Comparison of ENCODE assay signal across 13 cellular contexts in the genomic region with DNA sequence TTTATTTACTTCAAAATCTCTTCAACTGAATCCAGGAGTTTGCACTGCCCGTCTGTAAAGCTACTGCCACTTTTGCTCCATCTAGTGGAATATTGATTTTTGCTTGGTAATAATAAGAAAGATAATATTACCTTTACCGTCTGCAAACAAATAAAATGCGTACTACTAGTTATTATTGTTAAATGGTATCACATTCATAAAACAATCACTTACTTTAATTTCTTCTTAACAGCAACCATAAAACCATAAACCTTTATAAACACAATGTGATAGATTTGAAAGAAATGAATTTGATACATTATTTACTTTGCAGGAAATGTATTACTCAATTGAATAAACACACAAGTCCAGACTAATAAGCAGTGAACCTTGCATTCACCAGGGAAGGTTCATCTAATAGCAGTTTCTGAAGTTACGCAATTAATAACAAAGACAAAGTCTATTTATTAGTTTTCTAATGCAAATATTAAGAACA. TPM values are rescaled to one million over a fixed set of nuclear protein-coding genes. Genes with fewer than 3 reads are reported as not detected.
DNase-seq lines count a peak whose midpoint lies in the region; ATAC-seq and TF ChIP-seq lines count a peak whose summit lies in the region.
"Had no signal": no experiment of that assay in that cellular context is flagged by ENCODE, and none has a peak within 500 bp of the region (broad histone marks: within the 10 kb centered on the region; RNA-seq: fewer than 3 reads in every experiment).

No MANE protein-coding gene starts in this region.

- H2AFZ ChIP-seq in mesenchymal stem cell (ENCODE audit: low read depth, low read length) (no peak overlapping the region), H9 (ENCODE audit: low read length) (no peak overlapping the region)

- H3K79me2 ChIP-seq in H9 (ENCODE audit: insufficient read depth, low read length), result no peaks in the 10 kb centered on the region

- H4K20me1 ChIP-seq in H9 (ENCODE audit: control insufficient read depth, insufficient read depth, insufficient read length), result no peaks in the 10 kb centered on the region

- H3K79me1 ChIP-seq in mesenchymal stem cell (replicated peaks; ENCODE audit: low read length, poor library complexity, severe bottlenecking), result no peaks in the 10 kb centered on the region
- H3K79me1 ChIP-seq in H9 (ENCODE audit: insufficient read depth, low read depth, low read length, poor library complexity, severe bottlenecking), result no peaks in the 10 kb centered on the region

- no peak overlapping the region for H4K8ac ChIP-seq in mesenchymal stem cell (ENCODE audit: low read length)
- H4K8ac ChIP-seq in H9 (replicated peaks; ENCODE audit: insufficient read length, low read depth, low read length), result no peak overlapping the region

- no peak overlapping the region for H3K56ac ChIP-seq in H9 (ENCODE audit: insufficient read length, low read depth, low read length)

- WGBS in mesenchymal stem cell, result no CpG with 5 or more reads among the region's 4 CpGs
- WGBS in H9 (ENCODE audit: extremely low coverage, insufficient read length, low lambda C conversion rate), result no CpG with 5 or more reads among the region's 4 CpGs

- no peak overlapping the region for H3K27ac ChIP-seq in mesenchymal stem cell (ENCODE audit: low read length, poor library complexity, severe bottlenecking)
- no peak overlapping the region for H3K27ac ChIP-seq in H9 (ENCODE audit: insufficient read length, low read depth, low read length)
- H3K27ac ChIP-seq: SJCRH30 had no signal

- H3K9me3 ChIP-seq in mesenchymal stem cell (ENCODE audit: control insufficient read depth, low read length), result no peaks in the 10 kb centered on the region
- H3K9me3 ChIP-seq in H9 (ENCODE audit: control insufficient read depth, low read depth, low read length), result no peaks in the 10 kb centered on the region
- H3K9me3 ChIP-seq: mucosa of descending colon, SJCRH30 had no signal

- ATAC-seq in GM19467 (IDR thresholded peaks at IDR 0.05; ENCODE audit: unreplicated experiment), result no peak
- ATAC-seq: mucosa of descending colon had no signal

- H4K5ac ChIP-seq in H9 (ENCODE audit: insufficient read length, low read depth, low read length), result no peak overlapping the region

- no peaks in the 10 kb centered on the region for H3K23me2 ChIP-seq in H9 (ENCODE audit: insufficient read length, low read depth, low read length, poor library complexity, severe bottlenecking)

- no peaks in the 10 kb centered on the region for H3K4me1 ChIP-seq in mesenchymal stem cell (ENCODE audit: control insufficient read depth, insufficient read depth, low read depth, low read length)
- no peaks in the 10 kb centered on the region for H3K4me1 ChIP-seq in H9 (ENCODE audit: insufficient read depth, low read length)
- H3K4me1 ChIP-seq: SJCRH30 had no signal

- H3K27me3 Mint-ChIP-seq in chondrocyte (ENCODE audit: low read depth), result no peaks in the 10 kb centered on the region
- H3K27me3 Mint-ChIP-seq in H9 (ENCODE audit: low read depth), result no peaks in the 10 kb centered on the region
- H3K27me3 Mint-ChIP-seq: activated CD4-positive, alpha-beta T cell treated with anti-CD3 and anti-CD28 coated beads, Interleukin-2, amount 10 ng/mL, durations not matched to agents 7 days and 5 days had no signal

- H3K9ac ChIP-seq in mesenchymal stem cell (ENCODE audit: low read length), result peak overlapping the region; percentile 88
- H3K9ac ChIP-seq in H9 (ENCODE audit: extremely low read depth, insufficient read length, low read length), result no peak overlapping the region

- DNase-seq in DMS153 treated with DMSO at 0.1 percent for 48 hours (lab: John Stamatoyannopoulos, UW; ENCODE audit: unreplicated experiment) (peak; percentile 39), NCI-H146 treated with DMSO at 0.1 percent for 48 hours (lab: John Stamatoyannopoulos, UW; ENCODE audit: unreplicated experiment) (peak; percentile 85), chondrocyte (ENCODE audit: low spot score) (no peak), mesenchymal stem cell (peak; percentile 15), retina (no peak), H9 (no peak)
- DNase-seq in effector CD8-positive, alpha-beta T cell (lab: John Stamatoyannopoulos, UW), result no peak
- DNase-seq: activated CD4-positive, alpha-beta T cell treated with anti-CD3 and anti-CD28 coated beads, Interleukin-2, amount 10 ng/mL, durations not matched to agents 7 days and 5 days; KG1; mucosa of descending colon; SJCRH30; substantia nigra had no signal

- H2AK5ac ChIP-seq in mesenchymal stem cell (ENCODE audit: low read length, severe bottlenecking) (no peak overlapping the region), H9 (ENCODE audit: insufficient read length, low read length) (no peak overlapping the region)

- H2BK15ac ChIP-seq in mesenchymal stem cell (ENCODE audit: low read depth, poor library complexity, severe bottlenecking) (no peak overlapping the region), H9 (ENCODE audit: low read depth, low read length) (no peak overlapping the region)

- no peaks in the 10 kb centered on the region for H3K36me3 Mint-ChIP-seq in chondrocyte (ENCODE audit: low read depth)
- no peaks in the 10 kb centered on the region for H3K36me3 Mint-ChIP-seq in H9 (ENCODE audit: insufficient read depth in 1 of 3, low read depth in 3 of 3)

- no peaks in the 10 kb centered on the region for H3K27me3 ChIP-seq in mesenchymal stem cell (ENCODE audit: control insufficient read depth in 1 of 2, insufficient read depth in 1 of 2, low read length in 2 of 2)
- H3K27me3 ChIP-seq in H9 (ENCODE audit: insufficient read depth, low read length), result no peaks in the 10 kb centered on the region
- H3K27me3 ChIP-seq: SJCRH30 had no signal

- peaks cover 57% of the 10 kb centered on the region for H3K4me1 Mint-ChIP-seq in chondrocyte (ENCODE audit: low read depth)
- peaks cover 5 to 6% of the 10 kb centered on the region in 2 experiments; a peak in 2 of 4 replicates for H3K4me1 Mint-ChIP-seq in H9
- H3K4me1 Mint-ChIP-seq: activated CD4-positive, alpha-beta T cell treated with anti-CD3 and anti-CD28 coated beads, Interleukin-2, amount 10 ng/mL, durations not matched to agents 7 days and 5 days had no signal

- H3K23ac ChIP-seq in mesenchymal stem cell (ENCODE audit: low read length in 2 of 2), result no peak overlapping the region
- no peak overlapping the region for H3K23ac ChIP-seq in H9 (ENCODE audit: insufficient read length, low read depth, low read length)

- H3K18ac ChIP-seq in mesenchymal stem cell (ENCODE audit: low read depth in 1 of 2, low read length in 2 of 2), result no peak overlapping the region
- H3K18ac ChIP-seq in H9 (ENCODE audit: insufficient read length, low read depth, low read length), result no peak overlapping the region

- H3K9me3 Mint-ChIP-seq in chondrocyte (ENCODE audit: low read depth) (no peaks in the 10 kb centered on the region), H9 (no peaks in the 10 kb centered on the region)
- H3K9me3 Mint-ChIP-seq: activated CD4-positive, alpha-beta T cell treated with anti-CD3 and anti-CD28 coated beads, Interleukin-2, amount 10 ng/mL, durations not matched to agents 7 days and 5 days had no signal

- H2BK5ac ChIP-seq in mesenchymal stem cell (ENCODE audit: low read depth, low read length, poor library complexity, severe bottlenecking), result no peak overlapping the region
- no peak overlapping the region for H2BK5ac ChIP-seq in H9 (ENCODE audit: insufficient read length, low read length)

- H2BK20ac ChIP-seq in H9 (ENCODE audit: low read depth, low read length, poor library complexity, severe bottlenecking), result no peak overlapping the region

- H2BK12ac ChIP-seq in mesenchymal stem cell (ENCODE audit: low read length in 2 of 2) (no peak overlapping the region), H9 (ENCODE audit: insufficient read length, low read depth, low read length) (no peak overlapping the region)

- H3K14ac ChIP-seq in mesenchymal stem cell (ENCODE audit: low read length in 2 of 2) (no peak overlapping the region), H9 (ENCODE audit: insufficient read depth, low read length) (no peak overlapping the region)

- no peak overlapping the region for H3K4me2 ChIP-seq in mesenchymal stem cell (ENCODE audit: low read length, poor library complexity, severe bottlenecking)
- H3K4me2 ChIP-seq in H9 (ENCODE audit: insufficient read depth, insufficient read length, low read length), result no peak overlapping the region

- H4K91ac ChIP-seq in mesenchymal stem cell (ENCODE audit: low read length) (no peak overlapping the region), H9 (ENCODE audit: insufficient read length, low read depth, low read length) (no peak overlapping the region)

- no peak overlapping the region for H3K27ac Mint-ChIP-seq in chondrocyte (ENCODE audit: unreplicated experiment)
- H3K27ac Mint-ChIP-seq in H9, result no peak overlapping the region
- H3K27ac Mint-ChIP-seq: activated CD4-positive, alpha-beta T cell treated with anti-CD3 and anti-CD28 coated beads, Interleukin-2, amount 10 ng/mL, durations not matched to agents 7 days and 5 days had no signal

- no peaks in the 10 kb centered on the region for H3K36me3 ChIP-seq in mesenchymal stem cell (ENCODE audit: control insufficient read depth in 1 of 2, insufficient read depth in 2 of 2, low read depth in 1 of 2, low read length in 2 of 2)
- H3K36me3 ChIP-seq: SJCRH30 had no signal

- H3K4me3 Mint-ChIP-seq in chondrocyte (ENCODE audit: unreplicated experiment) (no peak overlapping the region), H9 (no peak overlapping the region)
- H3K4me3 Mint-ChIP-seq: activated CD4-positive, alpha-beta T cell treated with anti-CD3 and anti-CD28 coated beads, Interleukin-2, amount 10 ng/mL, durations not matched to agents 7 days and 5 days had no signal

- H2BK120ac ChIP-seq in mesenchymal stem cell (ENCODE audit: low read depth, low read length) (no peak overlapping the region), H9 (ENCODE audit: low read depth, low read length, poor library complexity, severe bottlenecking) (no peak overlapping the region)

- TF ChIP-seq CTCF in chondrocyte (IDR thresholded peaks at IDR 0.05) (peak; percentile 81), H9 (conservative IDR thresholded peaks at IDR 0.05) (no peak)

- H3K4ac ChIP-seq in mesenchymal stem cell (ENCODE audit: low read depth in 1 of 2, low read length in 2 of 2) (no peak overlapping the region), H9 (ENCODE audit: low read depth, low read length) (no peak overlapping the region)

- no peak overlapping the region for H3T11ph ChIP-seq in H9 (ENCODE audit: low read length)

- H3K4me3 ChIP-seq in mesenchymal stem cell (ENCODE audit: insufficient read depth in 1 of 2, low read depth in 1 of 2, low read length in 2 of 2), result no peak overlapping the region
- H3K4me3 ChIP-seq: mucosa of descending colon, SJCRH30 had no signal

RNA-seq across cellular contexts. Expression of gene AGMO, which starts 6.4 kb away (rescaled TPM):
- 0.60 to 3.8 TPM (median 0.72 TPM) in 3 replicates for total RNA-seq in chondrocyte
- polyA plus RNA-seq in mesenchymal stem cell (2013, experiment 1 of 2), result not detected
- polyA plus RNA-seq in mesenchymal stem cell (2013, experiment 2 of 2), result 0.01 TPM
- total RNA-seq in H9 (2021), result 0.70 and 0.83 TPM in 2 replicates
- total RNA-seq: activated CD4-positive, alpha-beta T cell treated with anti-CD3 and anti-CD28 coated beads, Interleukin-2, amount 10 ng/mL, durations not matched to agents 7 days and 5 days had no signal

Comparison
In these comparisons a context has a peak if more than half of its experiments do, and no peak if none do; other contexts are left out.
1. DNase-seq: peak in DMS153 treated with DMSO at 0.1 percent for 48 hours (single experiment), NCI-H146 treated with DMSO at 0.1 percent for 48 hours (single experiment) and mesenchymal stem cell (single experiment); none in chondrocyte (single experiment), retina (single experiment), effector CD8-positive, alpha-beta T cell (single experiment) and H9 (single experiment).